ENCODE assay signal across 1 cellular context in genomic region chr6:81752969-81753708, GRCh38.
TF ChIP-seq lines count a peak whose summit lies in the region.

No MANE protein-coding gene starts in this region.

TF ChIP-seq in HepG2, 621 proteins besides CTCF, POLR2A, EP300 and RAD21 (continued from another document and continues in another):
- TF ChIP-seq MXD1 (CRISPR knock-in tag; IDR thresholded peaks at IDR 0.05) = peak; percentile 76
- TF ChIP-seq PRPF4 (IDR thresholded peaks at IDR 0.05; ENCODE audit: low read depth, low read length, poor library complexity, severe bottlenecking) = no peak
- TF ChIP-seq ZFX (CRISPR knock-in tag; IDR thresholded peaks at IDR 0.05; ENCODE audit: low read depth) = peak; percentile 80
- TF ChIP-seq E2F2 (CRISPR knock-in tag; IDR thresholded peaks at IDR 0.05; ENCODE audit: borderline replicate concordance) = no peak; the same call in 1 of the 2 replicates
- TF ChIP-seq ZNF720 (CRISPR knock-in tag; IDR thresholded peaks at IDR 0.05) = no peak
- 0 out of 2 replicates have a peak, but pooled peaks have one; percentile 88 for TF ChIP-seq PRMT3 (CRISPR knock-in tag; IDR thresholded peaks at IDR 0.05; ENCODE audit: borderline replicate concordance, low read depth)
- TF ChIP-seq KMT2A (CRISPR knock-in tag; IDR thresholded peaks at IDR 0.05) = no peak
- TF ChIP-seq ZNF512 (CRISPR knock-in tag; IDR thresholded peaks at IDR 0.05) = no peak
- TF ChIP-seq ZNF446 (CRISPR knock-in tag; IDR thresholded peaks at IDR 0.05) = peak; percentile 86
- peak; percentile 89 for TF ChIP-seq MTF1 (CRISPR knock-in tag; IDR thresholded peaks at IDR 0.05)
- no peak for TF ChIP-seq ZFP36L2 (CRISPR knock-in tag; IDR thresholded peaks at IDR 0.05)
- TF ChIP-seq ZSCAN25 (CRISPR knock-in tag; IDR thresholded peaks at IDR 0.05) = peak; percentile 29; the same call in 1 of the 2 replicates
- TF ChIP-seq ZNF609 (CRISPR knock-in tag; IDR thresholded peaks at IDR 0.05; ENCODE audit: borderline replicate concordance) = no peak
- TF ChIP-seq ZBTB2 (CRISPR knock-in tag; IDR thresholded peaks at IDR 0.05; ENCODE audit: low read depth) = no peak
- TF ChIP-seq ATF6 (CRISPR knock-in tag; conservative IDR thresholded peaks at IDR 0.05) = no peak
- TF ChIP-seq ZNF768 (CRISPR knock-in tag; IDR thresholded peaks at IDR 0.05) = peak; percentile 35; the same call in 1 of the 2 replicates
- TF ChIP-seq ZNF317 (CRISPR knock-in tag; IDR thresholded peaks at IDR 0.05) = no peak; the same call in none of the 2 replicates
- no peak for TF ChIP-seq DDIT3 (CRISPR knock-in tag; IDR thresholded peaks at IDR 0.05)
- TF ChIP-seq ZNF672 (CRISPR knock-in tag; IDR thresholded peaks at IDR 0.05) = no peak
- TF ChIP-seq ZNF430 (CRISPR knock-in tag; IDR thresholded peaks at IDR 0.05) = peak; percentile 74; the same call in 1 of the 2 replicates
- TF ChIP-seq ATF5 (CRISPR knock-in tag; IDR thresholded peaks at IDR 0.05; ENCODE audit: low read depth) = peak; percentile 76; the same call in 1 of the 2 replicates
- 0 out of 2 replicates have a peak, but pooled peaks have one; percentile 20 for TF ChIP-seq ZC3H13 (CRISPR knock-in tag; IDR thresholded peaks at IDR 0.05)
- no peak for TF ChIP-seq ZBTB20 (CRISPR knock-in tag; IDR thresholded peaks at IDR 0.05; ENCODE audit: borderline replicate concordance, low read depth)
- peak; percentile 82; the same call in 1 of the 2 replicates for TF ChIP-seq PAX8 (CRISPR knock-in tag; IDR thresholded peaks at IDR 0.05; ENCODE audit: borderline replicate concordance)
- TF ChIP-seq ZBTB8A (CRISPR knock-in tag; IDR thresholded peaks at IDR 0.05; ENCODE audit: borderline replicate concordance, low read depth) = peak; percentile 90
- no peak for TF ChIP-seq ZNF432 (CRISPR knock-in tag; IDR thresholded peaks at IDR 0.05; ENCODE audit: borderline replicate concordance)
- peak; percentile 96 for TF ChIP-seq ZNF687 (CRISPR knock-in tag; IDR thresholded peaks at IDR 0.05)
- TF ChIP-seq KLF13 (CRISPR knock-in tag; IDR thresholded peaks at IDR 0.05) = no peak
- TF ChIP-seq BRD4 (CRISPR knock-in tag; IDR thresholded peaks at IDR 0.05) = peak; percentile 68; the same call in 1 of the 2 replicates
- TF ChIP-seq SMAD9 (CRISPR knock-in tag; IDR thresholded peaks at IDR 0.05) = 0 out of 2 replicates have a peak, but pooled peaks have one; percentile 28
- no peak for TF ChIP-seq ZNF777 (CRISPR knock-in tag; IDR thresholded peaks at IDR 0.05)
- peak; percentile 65; the same call in 1 of the 2 replicates for TF ChIP-seq CHCHD3 (CRISPR knock-in tag; IDR thresholded peaks at IDR 0.05)
- TF ChIP-seq NR2F6 (IDR thresholded peaks at IDR 0.05) = no peak
- TF ChIP-seq NR2F6 (CRISPR knock-in tag; IDR thresholded peaks at IDR 0.05) = peak; percentile 38; the same call in 1 of the 2 replicates
- TF ChIP-seq ZNF724P (CRISPR knock-in tag; IDR thresholded peaks at IDR 0.05; ENCODE audit: borderline replicate concordance) = peak; percentile 66; the same call in 1 of the 2 replicates
- TF ChIP-seq MYNN (CRISPR knock-in tag; IDR thresholded peaks at IDR 0.05; ENCODE audit: low read depth) = no peak
- TF ChIP-seq AKAP8 (CRISPR knock-in tag; IDR thresholded peaks at IDR 0.05) = no peak
- TF ChIP-seq BATF2 (CRISPR knock-in tag; IDR thresholded peaks at IDR 0.05) = 0 out of 2 replicates have a peak, but pooled peaks have one; percentile 50
- TF ChIP-seq HNRNPUL1 (IDR thresholded peaks at IDR 0.05; ENCODE audit: low read depth, low read length) = no peak
- no peak for TF ChIP-seq WIZ (CRISPR knock-in tag; IDR thresholded peaks at IDR 0.05)
- TF ChIP-seq NFATC3 (CRISPR knock-in tag; IDR thresholded peaks at IDR 0.05) = peak; percentile 11; the same call in 1 of the 2 replicates
- no peak; the same call in 1 of the 2 replicates for TF ChIP-seq ZNF441 (CRISPR knock-in tag; IDR thresholded peaks at IDR 0.05; ENCODE audit: borderline replicate concordance)
- peak; percentile 6; the same call in 1 of the 2 replicates for TF ChIP-seq ZNF879 (CRISPR knock-in tag; IDR thresholded peaks at IDR 0.05)
- TF ChIP-seq MYPOP (CRISPR knock-in tag; IDR thresholded peaks at IDR 0.05) = peak; percentile 68; the same call in 1 of the 2 replicates
